Comparison of ENCODE assay signal across 8 cellular contexts in genomic region chr4:15232725-15233597, GRCh38.
A peak's percentile ranks its signal among the peaks of the same experiment; 100 is the strongest.
DNase-seq lines count a peak whose midpoint lies in the region; ATAC-seq and TF ChIP-seq lines count a peak whose summit lies in the region.

No MANE protein-coding gene starts in this region.

- H3K9me3 ChIP-seq in CD4-positive, alpha-beta memory T cell (ENCODE audit: control insufficient read depth in 1 of 2, low read length in 2 of 2): no peaks in the 10 kb centered on the region
- no peaks in the 10 kb centered on the region for H3K9me3 ChIP-seq in thoracic aorta
- no peaks in the 10 kb centered on the region for H3K9me3 ChIP-seq in Peyer's patch

- peaks cover 27% of the 10 kb centered on the region for H3K4me1 ChIP-seq in CD4-positive, alpha-beta memory T cell (ENCODE audit: insufficient read depth, low read length)
- H3K4me1 ChIP-seq in thoracic aorta (ENCODE audit: control insufficient read depth in 1 of 2, low read depth in 2 of 2) (peaks cover 40 to 72% of the 10 kb centered on the region in 2 donors), Peyer's patch (peaks cover 0 to 17% (median 1%) of the 10 kb centered on the region in 4 donors)

- H3K4me3 Mint-ChIP-seq in CD4-positive, alpha-beta memory T cell: peak overlapping the region; percentile 39 to 85 (median 72)
- peak overlapping the region; percentile 45 for H3K4me3 Mint-ChIP-seq in activated naive CD8-positive, alpha-beta T cell treated with anti-CD3 and anti-CD28 coated beads, Interleukin-2, amount 50 U/mL, for 24 hours
- peak overlapping the region; percentile 56 to 76 (median 70) for H3K4me3 Mint-ChIP-seq in immature natural killer cell

- no peaks in the 10 kb centered on the region for H3K36me3 Mint-ChIP-seq in CD4-positive, alpha-beta memory T cell
- H3K36me3 Mint-ChIP-seq in activated naive CD8-positive, alpha-beta T cell treated with anti-CD3 and anti-CD28 coated beads, Interleukin-2, amount 50 U/mL, for 24 hours (ENCODE audit: low read depth): no peaks in the 10 kb centered on the region
- no peaks in the 10 kb centered on the region for H3K36me3 Mint-ChIP-seq in immature natural killer cell

- H3K27me3 Mint-ChIP-seq in CD4-positive, alpha-beta memory T cell: peaks cover 0 to 2% of the 10 kb centered on the region in 2 donors
- H3K27me3 Mint-ChIP-seq in activated naive CD8-positive, alpha-beta T cell treated with anti-CD3 and anti-CD28 coated beads, Interleukin-2, amount 50 U/mL, for 24 hours: no peaks in the 10 kb centered on the region
- peaks cover 0 to 4% (median 1%) of the 10 kb centered on the region in 3 donors for H3K27me3 Mint-ChIP-seq in immature natural killer cell (ENCODE audit: low read depth in 3 of 3)

- no peaks in the 10 kb centered on the region for H3K27me3 ChIP-seq in CD4-positive, alpha-beta memory T cell (ENCODE audit: insufficient read depth, low read length)
- H3K27me3 ChIP-seq in thoracic aorta (replicated peaks; ENCODE audit: insufficient read depth): no peaks in the 10 kb centered on the region
- H3K27me3 ChIP-seq in Peyer's patch: no peaks in the 10 kb centered on the region

- no peak for TF ChIP-seq POLR2A in Peyer's patch (IDR thresholded peaks at IDR 0.05)

- no peak overlapping the region for H3K4me3 ChIP-seq in CD4-positive, alpha-beta memory T cell (ENCODE audit: low read length in 2 of 2)
- H3K4me3 ChIP-seq in thoracic aorta (peak overlapping the region; percentile 60), Peyer's patch (no peak overlapping the region)

- POLR2A ChIA-PET in CD4-positive, alpha-beta memory T cell (lab: Charles Lee; ENCODE audit: partially characterized antibody): interaction anchor here (1.4 to 2.6 kb wide), 3 partner anchors 225 to 422 kb away, joined by 3 to 11 read pairs (median 5); partner anchors contain the start of gene FBXL5

- intact Hi-C loops in CD4-positive, alpha-beta memory T cell (cut with micrococcal nuclease): loop anchor here (5.0 kb wide), 1 partner anchor 769 kb away; no protein-coding TSS in a partner anchor

- peak overlapping the region; percentile 4 to 77 (median 48) for H3K27ac Mint-ChIP-seq in CD4-positive, alpha-beta memory T cell
- H3K27ac Mint-ChIP-seq in activated naive CD8-positive, alpha-beta T cell treated with anti-CD3 and anti-CD28 coated beads, Interleukin-2, amount 50 U/mL, for 24 hours: peak overlapping the region; percentile 77
- H3K27ac Mint-ChIP-seq in immature natural killer cell: peak overlapping the region; percentile 38 to 85 (median 69)

- H3K36me3 ChIP-seq in CD4-positive, alpha-beta memory T cell (ENCODE audit: insufficient read depth, low read length): no peaks in the 10 kb centered on the region
- H3K36me3 ChIP-seq in thoracic aorta (no peaks in the 10 kb centered on the region), Peyer's patch (no peaks in the 10 kb centered on the region)

- no peak overlapping the region for H3K27ac ChIP-seq in CD4-positive, alpha-beta memory T cell (ENCODE audit: low read depth, low read length)
- H3K27ac ChIP-seq in thoracic aorta (peak overlapping the region; percentile 75 to 82), Peyer's patch (no peak overlapping the region)

- H3K9me3 Mint-ChIP-seq in CD4-positive, alpha-beta memory T cell: no peaks in the 10 kb centered on the region
- H3K9me3 Mint-ChIP-seq in activated naive CD8-positive, alpha-beta T cell treated with anti-CD3 and anti-CD28 coated beads, Interleukin-2, amount 50 U/mL, for 24 hours: no peaks in the 10 kb centered on the region
- H3K9me3 Mint-ChIP-seq in immature natural killer cell: no peaks in the 10 kb centered on the region

- TF ChIP-seq CTCF in thoracic aorta (IDR thresholded peaks at IDR 0.05) (no peak), Peyer's patch (IDR thresholded peaks at IDR 0.05) (no peak)

- no peak for DNase-seq in CD4-positive, alpha-beta memory T cell
- DNase-seq in activated naive CD8-positive, alpha-beta T cell treated with anti-CD3 and anti-CD28 coated beads, Interleukin-2, amount 50 U/mL, for 24 hours: no peak
- peak in 1 of 3 donors; percentile 5 for DNase-seq in immature natural killer cell
- no peak for DNase-seq in thoracic aorta (ENCODE audit: low spot score)
- DNase-seq in GOT3 (lab: John Stamatoyannopoulos, UW): no peak
- DNase-seq in Peyer's patch: no peak

- ATAC-seq in HG02885 (IDR thresholded peaks at IDR 0.05; ENCODE audit: poor library complexity, unreplicated experiment): peak; percentile 18
- ATAC-seq in activated naive CD8-positive, alpha-beta T cell treated with anti-CD3 and anti-CD28 coated beads, Interleukin-2, amount 50 U/mL, for 24 hours: peak; percentile 3
- ATAC-seq in thoracic aorta (ENCODE audit: insufficient number of reproducible peaks, low FRiP score, low read depth): no peak
- ATAC-seq in HG02840 (IDR thresholded peaks at IDR 0.05; ENCODE audit: low FRiP score, unreplicated experiment): no peak

- CTCF ChIA-PET in CD4-positive, alpha-beta memory T cell (lab: Charles Lee; ENCODE audit: partially characterized antibody): interaction anchor here (1.0 to 4.1 kb wide), 12 partner anchors 9 to 722 kb away, joined by 3 to 81 read pairs (median 5); no protein-coding TSS in a partner anchor

- peaks cover 18 to 32% (median 27%) of the 10 kb centered on the region in 4 donors for H3K4me1 Mint-ChIP-seq in CD4-positive, alpha-beta memory T cell
- peaks cover 38% of the 10 kb centered on the region for H3K4me1 Mint-ChIP-seq in activated naive CD8-positive, alpha-beta T cell treated with anti-CD3 and anti-CD28 coated beads, Interleukin-2, amount 50 U/mL, for 24 hours
- peaks cover 32 to 35% of the 10 kb centered on the region in 2 donors for H3K4me1 Mint-ChIP-seq in immature natural killer cell

Comparison
In these comparisons a context has a peak if more than half of its experiments do, and no peak if none do; other contexts are left out.
1. H3K27ac ChIP-seq: peak in thoracic aorta (2 of 2); none in CD4-positive, alpha-beta memory T cell (single experiment) and Peyer's patch (0 of 4).
2. ATAC-seq: peak in HG02885 (single experiment) and activated naive CD8-positive, alpha-beta T cell treated with anti-CD3 and anti-CD28 coated beads, Interleukin-2, amount 50 U/mL, for 24 hours (single experiment); none in thoracic aorta (single experiment) and HG02840 (single experiment).
3. Peak in every context shown above with its lines, with median percentiles within 50 percentile points of each other: H3K27ac Mint-ChIP-seq and H3K4me3 Mint-ChIP-seq.